Comparison of ENCODE assay signal across 11 cellular contexts in genomic region chr11:64746486-64746885, GRCh38. TPM values are rescaled to one million over a fixed set of nuclear protein-coding genes. Genes with fewer than 3 reads are reported as not detected.
DNase-seq lines count a peak whose midpoint lies in the region; ATAC-seq, FAIRE-seq and TF ChIP-seq lines count a peak whose summit lies in the region.
"Had no signal": no experiment of that assay in that cellular context is flagged by ENCODE, and none has a peak within 500 bp of the region (broad histone marks: within the 10 kb centered on the region; RNA-seq: fewer than 3 reads in every experiment).

No MANE protein-coding gene starts in this region.

- no peak for TF ChIP-seq EP300 in HepG2 (IDR thresholded peaks at IDR 0.05; ENCODE audit: low read depth in 2 of 2, low read length in 2 of 2)
- TF ChIP-seq EP300 in HepG2 (CRISPR knock-in tag; IDR thresholded peaks at IDR 0.05; ENCODE audit: borderline replicate concordance), result no peak

- H3K4me3 ChIP-seq in liver (ENCODE audit: low read depth in 1 of 3, low read length in 3 of 3) (no peak overlapping the region), HepG2 (replicated peaks in 1 of 3; ENCODE audit: insufficient read depth in 1 of 3, low read depth in 2 of 3, low read length in 3 of 3) (no peak overlapping the region), coronary artery (peak overlapping the region; percentile 76), neural progenitor cell (no peak overlapping the region), aorta (ENCODE audit: low read length in 2 of 2) (no peak overlapping the region)

- no peak for ATAC-seq in HepG2
- no peak for ATAC-seq in aorta (ENCODE audit: low FRiP score)

- H3K9ac ChIP-seq in liver (ENCODE audit: low read depth in 1 of 2, low read length in 2 of 2) (no peak overlapping the region), HepG2 (ENCODE audit: insufficient read depth, low read depth, low read length) (no peak overlapping the region), neural progenitor cell (no peak overlapping the region)

- H3K79me2 ChIP-seq in HepG2 (ENCODE audit: insufficient read depth, low read length) (no peaks in the 10 kb centered on the region), neural progenitor cell (ENCODE audit: low read depth) (no peaks in the 10 kb centered on the region)

- H3K9me3 Mint-ChIP-seq in neural progenitor cell, result no peaks in the 10 kb centered on the region

- no peaks in the 10 kb centered on the region for H3K36me3 Mint-ChIP-seq in neural progenitor cell

- TF ChIP-seq RAD21 in liver (IDR thresholded peaks at IDR 0.05) (no peak), HepG2 (CRISPR knock-in tag; IDR thresholded peaks at IDR 0.05) (no peak)

- TF ChIP-seq POLR2A in HepG2 (IDR thresholded peaks at IDR 0.05; ENCODE audit: insufficient read depth in 1 of 2, low read depth in 2 of 2, low read length in 2 of 2), result no peak

- H3K27ac ChIP-seq in liver (ENCODE audit: low read depth in 1 of 2, low read length in 2 of 2) (peak overlapping the region; percentile 66 to 87), HepG2 (ENCODE audit: extremely low read length, insufficient read depth, low read length) (no peak overlapping the region), coronary artery (peak overlapping the region; percentile 91 to 99), neural progenitor cell (no peak overlapping the region), aorta (ENCODE audit: low read depth in 1 of 2, low read length in 2 of 2) (peak overlapping the region; percentile 25 to 65)
- H3K27ac ChIP-seq: epithelial cell of prostate had no signal

- no peak overlapping the region for H2AFZ ChIP-seq in HepG2 (ENCODE audit: low read length)
- H2AFZ ChIP-seq in neural progenitor cell (replicated peaks), result no peak overlapping the region

- H3K36me3 ChIP-seq in liver (ENCODE audit: control insufficient read depth in 4 of 4, insufficient read depth in 3 of 4, low read depth in 1 of 4, low read length in 3 of 4) (no peaks in the 10 kb centered on the region), HepG2 (replicated peaks in 1 of 2; ENCODE audit: control insufficient read depth in 1 of 2, insufficient read depth in 2 of 2, low read length in 2 of 2) (no peaks in the 10 kb centered on the region), neural progenitor cell (no peaks in the 10 kb centered on the region), aorta (ENCODE audit: control insufficient read depth in 1 of 2, insufficient read depth in 2 of 2, low read length in 1 of 2) (no peaks in the 10 kb centered on the region)

- no peak overlapping the region for H3K4me2 ChIP-seq in HepG2 (ENCODE audit: low read depth, low read length)
- no peak overlapping the region for H3K4me2 ChIP-seq in neural progenitor cell

- 79% methylated on average over 10 of the region's 10 CpGs for WGBS in liver
- 74% methylated on average over 2 of the region's 10 CpGs for WGBS in HepG2 (ENCODE audit: low lambda C conversion rate)
- WGBS in aorta, 2 donors, result 44 to 57% methylated on average over 10 of the region's 10 CpGs

- peak overlapping the region; percentile 48 for H3K4me3 Mint-ChIP-seq in neural progenitor cell

- peaks cover 19% of the 10 kb centered on the region for H3K4me1 Mint-ChIP-seq in neural progenitor cell

- no peak for FAIRE-seq in HepG2 (lab: Jason Lieb, UNC)

- intact Hi-C loops in HepG2 (cut with micrococcal nuclease; ENCODE audit: unreplicated experiment), result no loop called here
- intact Hi-C loops in aorta (cut with DNase I), result no loop called here

- peaks cover 23% of the 10 kb centered on the region for H3K27me3 Mint-ChIP-seq in neural progenitor cell (ENCODE audit: insufficient read depth, low read depth)

- H3F3A ChIP-seq in neural progenitor cell (ENCODE audit: low read depth), result peaks cover 50% of the 10 kb centered on the region

- TF ChIP-seq CTCF in liver (IDR thresholded peaks at IDR 0.05; ENCODE audit: low read depth, low read length, missing input control) (no peak), HepG2 (CRISPR knock-in tag; IDR thresholded peaks at IDR 0.05) (no peak), coronary artery (IDR thresholded peaks at IDR 0.05) (no peak), neural progenitor cell (IDR thresholded peaks at IDR 0.05) (no peak)

- POLR2A ChIA-PET in HepG2 (lab: Yijun Ruan, JAX), result interaction anchor here (1.3 to 1.5 kb wide), 2 partner anchors 12 to 32 kb away, joined by 3 to 5 read pairs; partner anchors contain the start of gene SF1

- no TSS peak for BruUV-seq in HepG2 (replicated peaks; lab: Mats Ljungman, UMichigan)

- no peaks in the 10 kb centered on the region for H3K27me3 ChIP-seq in liver (ENCODE audit: control insufficient read depth in 4 of 4, insufficient read depth in 4 of 4, low read length in 3 of 4)
- H3K27me3 ChIP-seq in HepG2 (ENCODE audit: control insufficient read depth in 1 of 2, insufficient read depth in 2 of 2, low read length in 2 of 2), result peaks cover 11 to 54% of the 10 kb centered on the region in 2 experiments
- peaks cover 59% of the 10 kb centered on the region for H3K27me3 ChIP-seq in neural progenitor cell
- no peaks in the 10 kb centered on the region for H3K27me3 ChIP-seq in aorta (ENCODE audit: control insufficient read depth in 1 of 2, insufficient read depth in 2 of 2, low read length in 1 of 2)

- CTCF ChIA-PET in HepG2 (lab: Yijun Ruan, JAX; ENCODE audit: low intra/inter-chr PET ratio, low total read pairs), result no interaction called here

- in situ Hi-C loops in HepG2 (cut with HindIII; ENCODE audit: extremely low pct_ligation_motif_present, low pct_unique_long_range_greater_than_20kb), result no loop called here

- H3K9me3 ChIP-seq in liver (ENCODE audit: control insufficient read depth in 4 of 4, low read length in 3 of 4) (no peaks in the 10 kb centered on the region), HepG2 (ENCODE audit: low read length) (no peaks in the 10 kb centered on the region), neural progenitor cell (ENCODE audit: low read depth) (no peaks in the 10 kb centered on the region), aorta (ENCODE audit: control insufficient read depth, low read length) (no peaks in the 10 kb centered on the region)

- DNase-seq in HepG2 (ENCODE audit: low spot score) (no peak), coronary artery (ENCODE audit: low spot score) (no peak), neural progenitor cell (ENCODE audit: low spot score) (no peak), aorta (no peak), LoVo (ENCODE audit: low spot score) (no peak), NCI-H2171 treated with DMSO at 0.1 percent for 48 hours (lab: John Stamatoyannopoulos, UW) (no peak), COLO829 (ENCODE audit: low spot score) (no peak)
- DNase-seq: NCI-H2081 treated with DMSO at 0.1 percent for 48 hours had no signal

- H3K27ac Mint-ChIP-seq in neural progenitor cell, result no peak overlapping the region

- H4K20me1 ChIP-seq in HepG2 (ENCODE audit: insufficient read depth, low read length) (no peaks in the 10 kb centered on the region), neural progenitor cell (ENCODE audit: low read depth) (peaks cover 34% of the 10 kb centered on the region)

- peaks cover 15 to 30% (median 24%) of the 10 kb centered on the region in 4 donors for H3K4me1 ChIP-seq in liver (ENCODE audit: control insufficient read depth in 4 of 4, insufficient read depth in 4 of 4, low read length in 3 of 4)
- H3K4me1 ChIP-seq in HepG2 (ENCODE audit: insufficient read depth, low read length), result peaks cover 36% of the 10 kb centered on the region
- peaks cover 14% of the 10 kb centered on the region for H3K4me1 ChIP-seq in neural progenitor cell
- H3K4me1 ChIP-seq in aorta (ENCODE audit: control insufficient read depth in 1 of 2, insufficient read depth in 2 of 2, low read length in 2 of 2), result no peaks in the 10 kb centered on the region

RNA-seq across cellular contexts. Expression of gene RASGRP2, which starts 2.5 kb away (rescaled TPM):
- total RNA-seq in liver (10 to 100 TPM; 12.1 to 14.9 TPM), HepG2 (2016; rRNA removed; fragmentation: Illumina TruSeq; extraction: Trizol) (not detected in 2 replicates), neural progenitor cell (ENCODE audit: low replicate concordance) (0.06 and 1.8 TPM in 2 replicates), aorta (10 to 100 TPM; 44.7 to 52.6 TPM)
- polyA plus RNA-seq in liver (1 to 10 TPM; 2.7 to 5.2 TPM), HepG2 (2011; rRNA removed) (0.18 and 0.61 TPM in 2 replicates), aorta (100 to 1,000 TPM in 1 of 2 donors, 10 to 100 TPM in 1; 20.8 to 152 TPM)
- not detected in 2 replicates for total RNA-seq in HepG2 (2016; cell fraction: cytosol; rRNA removed; fragmentation: Illumina TruSeq; extraction: Trizol; ENCODE audit: low read depth)
- total RNA-seq in HepG2 (2016; cell fraction: insoluble cytoplasmic fraction; rRNA removed; fragmentation: Illumina TruSeq; extraction: Trizol), result not detected in 2 replicates
- total RNA-seq in HepG2 (2016; cell fraction: membrane; rRNA removed; fragmentation: Illumina TruSeq; extraction: Trizol), result not detected in 2 replicates
- total RNA-seq in HepG2 (2016; cell fraction: nucleus; rRNA removed; fragmentation: Illumina TruSeq; extraction: Trizol), result not detected in 2 replicates
- 0.23 TPM in 2 replicates for polyA plus RNA-seq in HepG2 (2011; cell fraction: cytosol; rRNA removed)
- polyA plus RNA-seq in HepG2 (2011; cell fraction: nucleus; rRNA removed), result 0.54 and 1.5 TPM in 2 replicates
- 0.38 TPM in 1 of 2 replicates, not detected in the other for polyA plus RNA-seq in HepG2 (2012)
- polyA plus RNA-seq in HepG2 (2016; cell fraction: cytosol; fragmentation: Illumina TruSeq; extraction: Trizol; ENCODE audit: low read depth), result 0.26 and 0.27 TPM in 2 replicates
- polyA plus RNA-seq in HepG2 (2016; cell fraction: insoluble cytoplasmic fraction; fragmentation: Illumina TruSeq; extraction: Trizol; ENCODE audit: low read depth), result not detected in 2 replicates
- polyA plus RNA-seq in HepG2 (2016; cell fraction: membrane; fragmentation: Illumina TruSeq; extraction: Trizol; ENCODE audit: low read depth), result 0.30 TPM in 1 of 2 replicates, not detected in the other
- polyA plus RNA-seq in HepG2 (2016; cell fraction: nucleus; fragmentation: Illumina TruSeq; extraction: Trizol; ENCODE audit: insufficient read depth, low read depth), result not detected in 2 replicates
- polyA minus RNA-seq in HepG2 (2011; rRNA and poly(A)+ RNA removed; ENCODE audit: low replicate concordance), result 0.28 TPM in 1 of 2 replicates, not detected in the other
- polyA minus RNA-seq in HepG2 (2011; cell fraction: cytosol; rRNA and poly(A)+ RNA removed), result not detected in 2 replicates
- polyA minus RNA-seq in HepG2 (2011; cell fraction: nucleus; rRNA and poly(A)+ RNA removed), result not detected in 2 replicates
- total RNA-seq: RPMI7951 had no signal

RNA-seq across cellular contexts. Expression of gene PYGM, which starts 13.3 kb away (rescaled TPM):
- 1 to 10 TPM in 1 of 2 donors, under 1 TPM in 1; 0.23 to 1.3 TPM for total RNA-seq in liver
- polyA plus RNA-seq in liver, result under 1 TPM; 0.26 to 0.32 TPM
- 0.11 TPM in 1 of 2 replicates, not detected in the other for total RNA-seq in HepG2 (2016; rRNA removed; fragmentation: Illumina TruSeq; extraction: Trizol)
- not detected in 2 replicates for total RNA-seq in HepG2 (2016; cell fraction: cytosol; rRNA removed; fragmentation: Illumina TruSeq; extraction: Trizol; ENCODE audit: low read depth)
- total RNA-seq in HepG2 (2016; cell fraction: insoluble cytoplasmic fraction; rRNA removed; fragmentation: Illumina TruSeq; extraction: Trizol), result 0.06 TPM in 1 of 2 replicates, not detected in the other
- total RNA-seq in HepG2 (2016; cell fraction: membrane; rRNA removed; fragmentation: Illumina TruSeq; extraction: Trizol), result not detected in 2 replicates
- 0.13 and 0.16 TPM in 2 replicates for total RNA-seq in HepG2 (2016; cell fraction: nucleus; rRNA removed; fragmentation: Illumina TruSeq; extraction: Trizol)
- polyA plus RNA-seq in HepG2 (2011; rRNA removed), result 0.12 and 0.13 TPM in 2 replicates
- polyA plus RNA-seq in HepG2 (2011; cell fraction: cytosol; rRNA removed), result 0.08 and 0.09 TPM in 2 replicates
- 0.31 and 0.51 TPM in 2 replicates for polyA plus RNA-seq in HepG2 (2011; cell fraction: nucleus; rRNA removed)
- polyA plus RNA-seq in HepG2 (2012), result 0.19 and 0.24 TPM in 2 replicates
- polyA plus RNA-seq in HepG2 (2016; cell fraction: cytosol; fragmentation: Illumina TruSeq; extraction: Trizol; ENCODE audit: low read depth), result not detected in 2 replicates
- not detected in 2 replicates for polyA plus RNA-seq in HepG2 (2016; cell fraction: insoluble cytoplasmic fraction; fragmentation: Illumina TruSeq; extraction: Trizol; ENCODE audit: low read depth)
- not detected in 2 replicates for polyA plus RNA-seq in HepG2 (2016; cell fraction: membrane; fragmentation: Illumina TruSeq; extraction: Trizol; ENCODE audit: low read depth)
- polyA plus RNA-seq in HepG2 (2016; cell fraction: nucleus; fragmentation: Illumina TruSeq; extraction: Trizol; ENCODE audit: insufficient read depth, low read depth), result not detected in 2 replicates
- polyA minus RNA-seq in HepG2 (2011; rRNA and poly(A)+ RNA removed; ENCODE audit: low replicate concordance), result 0.68 and 0.84 TPM in 2 replicates
- polyA minus RNA-seq in HepG2 (2011; cell fraction: cytosol; rRNA and poly(A)+ RNA removed), result 0.26 TPM in 1 of 2 replicates, not detected in the other
- polyA minus RNA-seq in HepG2 (2011; cell fraction: nucleus; rRNA and poly(A)+ RNA removed), result 0.62 and 0.77 TPM in 2 replicates
- total RNA-seq in neural progenitor cell (ENCODE audit: low replicate concordance), result 1.4 and 2.2 TPM in 2 replicates
- total RNA-seq in aorta, result 10 to 100 TPM; 11.5 to 12.9 TPM
- polyA plus RNA-seq in aorta, result 10 to 100 TPM in 1 of 2 donors, 1 to 10 TPM in 1; 1.9 to 12.5 TPM
- total RNA-seq: RPMI7951 had no signal

RNA-seq across cellular contexts. Expression of gene NRXN2, which starts 23.5 kb away (rescaled TPM):
- under 1 TPM; 0.17 to 0.79 TPM for total RNA-seq in liver
- 1 to 10 TPM; 2.1 to 2.8 TPM for polyA plus RNA-seq in liver
- not detected in 2 replicates for total RNA-seq in HepG2 (2016; rRNA removed; fragmentation: Illumina TruSeq; extraction: Trizol)
- total RNA-seq in HepG2 (2016; cell fraction: cytosol; rRNA removed; fragmentation: Illumina TruSeq; extraction: Trizol; ENCODE audit: low read depth), result not detected in 2 replicates
- not detected in 2 replicates for total RNA-seq in HepG2 (2016; cell fraction: insoluble cytoplasmic fraction; rRNA removed; fragmentation: Illumina TruSeq; extraction: Trizol)
- not detected in 2 replicates for total RNA-seq in HepG2 (2016; cell fraction: membrane; rRNA removed; fragmentation: Illumina TruSeq; extraction: Trizol)
- not detected in 2 replicates for total RNA-seq in HepG2 (2016; cell fraction: nucleus; rRNA removed; fragmentation: Illumina TruSeq; extraction: Trizol)
- 0.03 TPM in 1 of 2 replicates, not detected in the other for polyA plus RNA-seq in HepG2 (2011; rRNA removed)
- polyA plus RNA-seq in HepG2 (2011; cell fraction: cytosol; rRNA removed), result 0.08 and 0.14 TPM in 2 replicates
- polyA plus RNA-seq in HepG2 (2011; cell fraction: nucleus; rRNA removed), result 0.13 TPM in 1 of 2 replicates, not detected in the other
- 0.32 and 0.42 TPM in 2 replicates for polyA plus RNA-seq in HepG2 (2012)
- not detected in 2 replicates for polyA plus RNA-seq in HepG2 (2016; cell fraction: cytosol; fragmentation: Illumina TruSeq; extraction: Trizol; ENCODE audit: low read depth)
- 0.07 TPM in 1 of 2 replicates, not detected in the other for polyA plus RNA-seq in HepG2 (2016; cell fraction: insoluble cytoplasmic fraction; fragmentation: Illumina TruSeq; extraction: Trizol; ENCODE audit: low read depth)
- not detected in 2 replicates for polyA plus RNA-seq in HepG2 (2016; cell fraction: membrane; fragmentation: Illumina TruSeq; extraction: Trizol; ENCODE audit: low read depth)
- not detected in 2 replicates for polyA plus RNA-seq in HepG2 (2016; cell fraction: nucleus; fragmentation: Illumina TruSeq; extraction: Trizol; ENCODE audit: insufficient read depth, low read depth)
- 1.9 TPM in 1 of 2 replicates, not detected in the other for polyA minus RNA-seq in HepG2 (2011; rRNA and poly(A)+ RNA removed; ENCODE audit: low replicate concordance)
- polyA minus RNA-seq in HepG2 (2011; cell fraction: cytosol; rRNA and poly(A)+ RNA removed), result not detected in 2 replicates
- not detected in 2 replicates for polyA minus RNA-seq in HepG2 (2011; cell fraction: nucleus; rRNA and poly(A)+ RNA removed)
- 2.2 and 9.2 TPM in 2 replicates for total RNA-seq in neural progenitor cell (ENCODE audit: low replicate concordance)
- 10 to 100 TPM; 21.6 to 35.9 TPM for total RNA-seq in aorta
- 1 to 10 TPM; 2.6 to 9.6 TPM for polyA plus RNA-seq in aorta

RNA-seq across cellular contexts. Expression of gene SF1, which starts 31.9 kb away (rescaled TPM):
- 100 to 1,000 TPM in 1 of 2 donors, 10 to 100 TPM in 1; 46.2 to 135 TPM for total RNA-seq in liver
- polyA plus RNA-seq in liver, result 10 to 100 TPM; 44.9 to 54.0 TPM
- 42.5 and 70.4 TPM in 2 replicates for total RNA-seq in HepG2 (2016; rRNA removed; fragmentation: Illumina TruSeq; extraction: Trizol)
- 16.0 and 19.1 TPM in 2 replicates for total RNA-seq in HepG2 (2016; cell fraction: cytosol; rRNA removed; fragmentation: Illumina TruSeq; extraction: Trizol; ENCODE audit: low read depth)
- total RNA-seq in HepG2 (2016; cell fraction: insoluble cytoplasmic fraction; rRNA removed; fragmentation: Illumina TruSeq; extraction: Trizol), result 36.1 and 70.7 TPM in 2 replicates
- total RNA-seq in HepG2 (2016; cell fraction: membrane; rRNA removed; fragmentation: Illumina TruSeq; extraction: Trizol), result 45.9 and 46.6 TPM in 2 replicates
- total RNA-seq in HepG2 (2016; cell fraction: nucleus; rRNA removed; fragmentation: Illumina TruSeq; extraction: Trizol), result 163 and 180 TPM in 2 replicates
- polyA plus RNA-seq in HepG2 (2011; rRNA removed), result 51.9 and 55.5 TPM in 2 replicates
- polyA plus RNA-seq in HepG2 (2011; cell fraction: cytosol; rRNA removed), result 14.3 and 16.0 TPM in 2 replicates
- polyA plus RNA-seq in HepG2 (2011; cell fraction: nucleus; rRNA removed), result 223 and 237 TPM in 2 replicates
- polyA plus RNA-seq in HepG2 (2012), result 130 and 151 TPM in 2 replicates
- polyA plus RNA-seq in HepG2 (2016; cell fraction: cytosol; fragmentation: Illumina TruSeq; extraction: Trizol; ENCODE audit: low read depth), result 30.5 and 31.3 TPM in 2 replicates
- polyA plus RNA-seq in HepG2 (2016; cell fraction: insoluble cytoplasmic fraction; fragmentation: Illumina TruSeq; extraction: Trizol; ENCODE audit: low read depth), result 93.3 and 132 TPM in 2 replicates
- polyA plus RNA-seq in HepG2 (2016; cell fraction: membrane; fragmentation: Illumina TruSeq; extraction: Trizol; ENCODE audit: low read depth), result 63.8 and 66.4 TPM in 2 replicates
- polyA plus RNA-seq in HepG2 (2016; cell fraction: nucleus; fragmentation: Illumina TruSeq; extraction: Trizol; ENCODE audit: insufficient read depth, low read depth), result 426 and 461 TPM in 2 replicates
- 77.9 and 101 TPM in 2 replicates for polyA minus RNA-seq in HepG2 (2011; rRNA and poly(A)+ RNA removed; ENCODE audit: low replicate concordance)
- 31.1 and 32.0 TPM in 2 replicates for polyA minus RNA-seq in HepG2 (2011; cell fraction: cytosol; rRNA and poly(A)+ RNA removed)
- polyA minus RNA-seq in HepG2 (2011; cell fraction: nucleus; rRNA and poly(A)+ RNA removed), result 297 and 338 TPM in 2 replicates
- total RNA-seq in neural progenitor cell (ENCODE audit: low replicate concordance), result 140 and 193 TPM in 2 replicates
- 100 to 1,000 TPM; 267 to 322 TPM for total RNA-seq in aorta
- polyA plus RNA-seq in aorta, result 100 to 1,000 TPM in 1 of 2 donors, 10 to 100 TPM in 1; 46.6 to 136 TPM

RNA-seq across cellular contexts. Expression of gene MAP4K2, which starts 56.5 kb away (rescaled TPM):
- total RNA-seq in liver, result 1 to 10 TPM; 4.6 to 6.9 TPM
- polyA plus RNA-seq in liver, result 1 to 10 TPM; 2.1 to 2.3 TPM
- total RNA-seq in HepG2 (2016; rRNA removed; fragmentation: Illumina TruSeq; extraction: Trizol), result 7.8 and 8.3 TPM in 2 replicates
- total RNA-seq in HepG2 (2016; cell fraction: cytosol; rRNA removed; fragmentation: Illumina TruSeq; extraction: Trizol; ENCODE audit: low read depth), result 3.5 and 4.1 TPM in 2 replicates
- total RNA-seq in HepG2 (2016; cell fraction: insoluble cytoplasmic fraction; rRNA removed; fragmentation: Illumina TruSeq; extraction: Trizol), result 4.8 and 7.6 TPM in 2 replicates
- 10.9 and 11.1 TPM in 2 replicates for total RNA-seq in HepG2 (2016; cell fraction: membrane; rRNA removed; fragmentation: Illumina TruSeq; extraction: Trizol)
- total RNA-seq in HepG2 (2016; cell fraction: nucleus; rRNA removed; fragmentation: Illumina TruSeq; extraction: Trizol), result 6.7 and 7.4 TPM in 2 replicates
- 15.5 and 17.6 TPM in 2 replicates for polyA plus RNA-seq in HepG2 (2011; rRNA removed)
- polyA plus RNA-seq in HepG2 (2011; cell fraction: cytosol; rRNA removed), result 7.7 and 11.1 TPM in 2 replicates
- 71.3 and 101 TPM in 2 replicates for polyA plus RNA-seq in HepG2 (2011; cell fraction: nucleus; rRNA removed)
- 8.7 and 10.1 TPM in 2 replicates for polyA plus RNA-seq in HepG2 (2012)
- polyA plus RNA-seq in HepG2 (2016; cell fraction: cytosol; fragmentation: Illumina TruSeq; extraction: Trizol; ENCODE audit: low read depth), result 5.1 and 6.2 TPM in 2 replicates
- polyA plus RNA-seq in HepG2 (2016; cell fraction: insoluble cytoplasmic fraction; fragmentation: Illumina TruSeq; extraction: Trizol; ENCODE audit: low read depth), result 7.8 and 9.1 TPM in 2 replicates
- polyA plus RNA-seq in HepG2 (2016; cell fraction: membrane; fragmentation: Illumina TruSeq; extraction: Trizol; ENCODE audit: low read depth), result 9.5 and 11.8 TPM in 2 replicates
- 20.0 and 20.1 TPM in 2 replicates for polyA plus RNA-seq in HepG2 (2016; cell fraction: nucleus; fragmentation: Illumina TruSeq; extraction: Trizol; ENCODE audit: insufficient read depth, low read depth)
- 25.9 and 40.8 TPM in 2 replicates for polyA minus RNA-seq in HepG2 (2011; rRNA and poly(A)+ RNA removed; ENCODE audit: low replicate concordance)
- polyA minus RNA-seq in HepG2 (2011; cell fraction: cytosol; rRNA and poly(A)+ RNA removed), result 4.3 and 6.6 TPM in 2 replicates
- polyA minus RNA-seq in HepG2 (2011; cell fraction: nucleus; rRNA and poly(A)+ RNA removed), result 8.7 and 10.9 TPM in 2 replicates
- total RNA-seq in neural progenitor cell (ENCODE audit: low replicate concordance), result 15.8 and 27.7 TPM in 2 replicates
- 10 to 100 TPM; 10.7 to 11.5 TPM for total RNA-seq in aorta
- 10 to 100 TPM in 1 of 2 donors, 1 to 10 TPM in 1; 5.4 to 29.6 TPM for polyA plus RNA-seq in aorta

Comparison
In these comparisons a context has a peak if more than half of its experiments do, and no peak if none do; other contexts are left out.
1. H3K27ac ChIP-seq: peak in liver (2 of 2), coronary artery (2 of 2) and aorta (2 of 2); none in HepG2 (single experiment) and neural progenitor cell (single experiment).